In genomic region chr7:42945821-42946615, GRCh38 we compare ENCODE assay signal across 8 cellular contexts. TPM values are rescaled to one million over a fixed set of nuclear protein-coding genes. Genes with fewer than 3 reads are reported as not detected.
DNase-seq lines count a peak whose midpoint lies in the region; ATAC-seq and TF ChIP-seq lines count a peak whose summit lies in the region.

No MANE protein-coding gene starts in this region.

- H3K27me3 ChIP-seq in WERI-Rb-1 (ENCODE audit: insufficient read depth, low read depth, severe bottlenecking): no peaks in the 10 kb centered on the region

- DNase-seq in A172 (ENCODE audit: low spot score): peak; percentile 57
- DNase-seq in WERI-Rb-1: no peak
- no peak for DNase-seq in glutamatergic neuron
- DNase-seq in NCI-H146 (lab: John Stamatoyannopoulos, UW): no peak

- peak; percentile 54 for ATAC-seq in GM18870 (IDR thresholded peaks at IDR 0.05; ENCODE audit: unreplicated experiment)
- peak; percentile 60 for ATAC-seq in HG02938 (IDR thresholded peaks at IDR 0.05; ENCODE audit: unreplicated experiment)
- no peak for ATAC-seq in GM21360 (IDR thresholded peaks at IDR 0.05; ENCODE audit: unreplicated experiment)

- H3K4me3 Mint-ChIP-seq in glutamatergic neuron (ENCODE audit: unreplicated experiment): no peak overlapping the region

- H3K36me3 Mint-ChIP-seq in glutamatergic neuron (ENCODE audit: unreplicated experiment): no peaks in the 10 kb centered on the region

- no peak overlapping the region for H3K27ac Mint-ChIP-seq in glutamatergic neuron (ENCODE audit: unreplicated experiment)

- H3K4me3 ChIP-seq in WI38 (ENCODE audit: low read depth, low read length) (peak overlapping the region; percentile 43), WERI-Rb-1 (ENCODE audit: low read depth, low read length) (no peak overlapping the region)

- H3K27me3 Mint-ChIP-seq in glutamatergic neuron (ENCODE audit: unreplicated experiment): no peaks in the 10 kb centered on the region

- H3K9me3 Mint-ChIP-seq in glutamatergic neuron (ENCODE audit: unreplicated experiment): no peaks in the 10 kb centered on the region

- H3K9me3 ChIP-seq in WERI-Rb-1 (ENCODE audit: severe bottlenecking): no peaks in the 10 kb centered on the region

- peaks cover 11% of the 10 kb centered on the region for H3K4me1 Mint-ChIP-seq in glutamatergic neuron (ENCODE audit: low read depth, unreplicated experiment)

- no peak overlapping the region for H3K27ac ChIP-seq in WERI-Rb-1

- TF ChIP-seq CTCF in WI38 (IDR thresholded peaks at IDR 0.05; ENCODE audit: low read depth, low read length) (no peak), WERI-Rb-1 (IDR thresholded peaks at IDR 0.05; ENCODE audit: low read depth, low read length) (no peak), glutamatergic neuron (IDR thresholded peaks at IDR 0.05; ENCODE audit: partially characterized antibody, unreplicated experiment) (no peak)

- no peaks in the 10 kb centered on the region for H3K36me3 ChIP-seq in WERI-Rb-1

RNA-seq across cellular contexts. Expression of gene MRPL32, which starts 13.8 kb away (rescaled TPM):
- 159 and 181 TPM in 2 replicates for total RNA-seq in A172 (2014; rRNA removed; shearing (Covaris generic))
- 56.2 TPM for total RNA-seq in glutamatergic neuron (ENCODE audit: unreplicated experiment)

RNA-seq across cellular contexts. Expression of gene PSMA2, which starts 14.0 kb away (rescaled TPM):
- total RNA-seq in A172 (2014; rRNA removed; shearing (Covaris generic)): 430 and 440 TPM in 2 replicates
- 78.4 TPM for total RNA-seq in glutamatergic neuron (ENCODE audit: unreplicated experiment)

RNA-seq across cellular contexts. Expression of gene C7orf25, which starts 34.1 kb away (rescaled TPM):
- total RNA-seq in A172 (2014; rRNA removed; shearing (Covaris generic)): 29.2 and 46.5 TPM in 2 replicates
- 3.6 TPM for total RNA-seq in glutamatergic neuron (ENCODE audit: unreplicated experiment)
